ENCODE assay signal across 20 cellular contexts in the genomic region with DNA sequence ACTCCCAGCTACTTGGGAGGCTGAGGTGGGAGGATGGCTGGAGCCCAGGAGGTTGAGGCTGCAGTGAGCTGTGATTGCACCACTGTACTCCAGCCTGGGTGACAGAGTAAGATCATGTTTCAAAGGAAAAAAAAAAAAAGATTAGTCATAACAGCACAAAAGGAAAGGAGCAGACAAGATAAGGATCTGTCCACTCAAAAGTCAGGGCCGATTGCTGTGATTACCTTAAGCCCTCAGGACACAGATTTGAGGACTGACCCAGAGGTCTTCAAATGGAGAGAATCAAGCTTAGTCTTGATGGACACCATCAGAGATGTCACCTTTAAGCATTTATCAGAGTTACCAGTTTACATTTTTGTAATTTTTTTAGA. TPM values are rescaled to one million over a fixed set of nuclear protein-coding genes. Genes with fewer than 3 reads are reported as not detected.
DNase-seq lines count a peak whose midpoint lies in the region; ATAC-seq and TF ChIP-seq lines count a peak whose summit lies in the region.
"Had no signal": no experiment of that assay in that cellular context is flagged by ENCODE, and none has a peak within 500 bp of the region (broad histone marks: within the 10 kb centered on the region; RNA-seq: fewer than 3 reads in every experiment).

No MANE protein-coding gene starts in this region.

- TF ChIP-seq CTCF in C4-2B (conservative IDR thresholded peaks at IDR 0.05) (no peak), HCT116 (IDR thresholded peaks at IDR 0.05 in 2 of 3, conservative IDR thresholded peaks at IDR 0.05 in 1 of 3; ENCODE audit: borderline replicate concordance in 1 of 3, insufficient read depth in 1 of 3, low read depth in 2 of 3, low read length in 2 of 3) (no peak), fibroblast of the aortic adventitia (IDR thresholded peaks at IDR 0.05; ENCODE audit: insufficient read depth, low read length) (no peak), left ventricle myocardium inferior (IDR thresholded peaks at IDR 0.05; ENCODE audit: borderline replicate concordance) (no peak)

- peaks cover 8% of the 10 kb centered on the region; the same call in 1 of the 2 replicates for H4K20me1 ChIP-seq in HCT116 (ENCODE audit: insufficient read depth)

- H3K4me2 ChIP-seq in HCT116 (ENCODE audit: low read length) = peak overlapping the region; percentile 73

- no peak overlapping the region for H3K9ac ChIP-seq in HCT116 (ENCODE audit: low read length)

- no peaks in the 10 kb centered on the region for H3K27me3 ChIP-seq in HCT116 (ENCODE audit: insufficient read depth, low read length)
- H3K27me3 ChIP-seq in left ventricle myocardium inferior (ENCODE audit: low read depth) = no peaks in the 10 kb centered on the region
- H3K27me3 ChIP-seq: cardiac muscle cell, sigmoid colon had no signal

- ATAC-seq in HCT116 (peak; percentile 79), SK-N-SH treated with all-trans-retinoic acid at 6 μM for 48 hours (peak; percentile 58), GM19328 (IDR thresholded peaks at IDR 0.05; ENCODE audit: unreplicated experiment) (no peak)
- ATAC-seq: stimulated activated memory B cell treated with anti-CD40 and anti-IgM and Interleukin-4, amounts not matched to agents 10 μg/mL and 1 μg/mL and 100 μg/mL, for 72 hours; T-cell had no signal

- H3K4me1 ChIP-seq in HCT116 (ENCODE audit: control insufficient read depth in 1 of 2, insufficient read depth in 2 of 2, low read length in 2 of 2) (peaks cover 11 to 34% of the 10 kb centered on the region in 2 experiments), left ventricle myocardium inferior (peaks cover 7% of the 10 kb centered on the region)
- H3K4me1 ChIP-seq: sigmoid colon had no signal

- no peaks in the 10 kb centered on the region for H3K9me2 ChIP-seq in HCT116 (ENCODE audit: insufficient read depth)

- H2AFZ ChIP-seq in HCT116 (ENCODE audit: low read depth, low read length, poor library complexity, severe bottlenecking) = no peak overlapping the region

- POLR2A ChIA-PET in HCT116 (lab: Charles Lee) = no interaction called here

- intact Hi-C loops in HCT116 (cut with micrococcal nuclease) = no loop called here
- intact Hi-C loops in left ventricle myocardium inferior (cut with micrococcal nuclease) = no loop called here

- no TSS peak for BruUV-seq in HCT116 (replicated peaks; lab: Mats Ljungman, UMichigan)

- H3K27ac ChIP-seq in C4-2B (0 out of 2 replicates have a peak overlapping the region, but pooled peaks have one; percentile 4), HCT116 (ENCODE audit: low read depth, low read length) (no peak overlapping the region), left ventricle myocardium inferior (replicated peaks) (no peak overlapping the region)
- H3K27ac ChIP-seq: cardiac muscle cell, sigmoid colon had no signal

- H3K9me3 ChIP-seq in HCT116 (ENCODE audit: control insufficient read depth in 1 of 2, insufficient read depth in 1 of 2, low read depth in 1 of 2, low read length in 2 of 2) = no peaks in the 10 kb centered on the region
- H3K9me3 ChIP-seq in left ventricle myocardium inferior (replicated peaks) = no peaks in the 10 kb centered on the region
- H3K9me3 ChIP-seq: sigmoid colon had no signal

- CTCF ChIA-PET in HCT116 (lab: Charles Lee) = no interaction called here

- no peak for TF ChIP-seq RAD21 in HCT116 (IDR thresholded peaks at IDR 0.05; ENCODE audit: low read depth)

- RAD21 ChIA-PET in HCT116 (lab: Charles Lee; ENCODE audit: low non-redundant PET in 1 of 2, low total read pairs in 2 of 2, uncharacterized antibody in 2 of 2, unreplicated experiment in 2 of 2) = no interaction called here

- peak overlapping the region in 1 of 2 experiments; percentile 24; a peak in 1 of 4 replicates for H3K4me3 ChIP-seq in HCT116 (replicated peaks in 1 of 2; ENCODE audit: low read depth in 1 of 2, low read length in 2 of 2)
- no peak overlapping the region for H3K4me3 ChIP-seq in fibroblast of the aortic adventitia (ENCODE audit: low read depth, low read length)
- H3K4me3 ChIP-seq in left ventricle myocardium inferior = no peak overlapping the region
- H3K4me3 ChIP-seq: cardiac muscle cell, sigmoid colon had no signal

- no peak for TF ChIP-seq POLR2A in HCT116 (IDR thresholded peaks at IDR 0.05; ENCODE audit: borderline replicate concordance, extremely low read depth, insufficient read depth, insufficient read length)

- DNase-seq in HCT116 (ENCODE audit: low read depth, low spot score) = peak; percentile 27
- DNase-seq in fibroblast of the aortic adventitia (ENCODE audit: low read depth) = peak; percentile 16
- no peak for DNase-seq in left ventricle myocardium inferior
- no peak for DNase-seq in retina
- DNase-seq in NCI-H1092 treated with DMSO at 0.1 percent for 48 hours (lab: John Stamatoyannopoulos, UW) = no peak
- DNase-seq: activated CD4-positive, alpha-beta T cell treated with anti-CD3 and anti-CD28 coated beads, Interleukin-2, amount 10 ng/mL, durations not matched to agents 24 days and 14 days; activated CD8-positive, alpha-beta memory T cell treated with anti-CD3 and anti-CD28 coated beads, Interleukin-2, amount 50 U/mL, for 4 hours; activated effector memory CD4-positive, alpha-beta T cell treated with Interleukin-2 at 50 U/mL for 16 hours; DMS79; H7; NCI-H1417 treated with DMSO at 0.1 percent for 48 hours; NCI-H526; occipital lobe; sigmoid colon; T-cell had no signal

- no peaks in the 10 kb centered on the region for H3K79me2 ChIP-seq in HCT116 (ENCODE audit: insufficient read depth, low read length)

- H3K36me3 ChIP-seq in HCT116 (ENCODE audit: control insufficient read depth in 1 of 2, insufficient read depth in 2 of 2, low read length in 2 of 2) = 0 out of 4 replicates have a peak, but pooled peaks cover 0 to 10% of the 10 kb centered on the region in 2 experiments
- no peaks in the 10 kb centered on the region for H3K36me3 ChIP-seq in left ventricle myocardium inferior
- H3K36me3 ChIP-seq: cardiac muscle cell, sigmoid colon had no signal

TF ChIP-seq in HCT116, 20 proteins besides CTCF, POLR2A, EP300 and RAD21:
- no peak for TF ChIP-seq YY1 (IDR thresholded peaks at IDR 0.05; ENCODE audit: extremely low read depth, insufficient replicate concordance, low read depth, low read length)
- TF ChIP-seq JUND (IDR thresholded peaks at IDR 0.05) = peak; percentile 67
- TF ChIP-seq, protein P1, sequence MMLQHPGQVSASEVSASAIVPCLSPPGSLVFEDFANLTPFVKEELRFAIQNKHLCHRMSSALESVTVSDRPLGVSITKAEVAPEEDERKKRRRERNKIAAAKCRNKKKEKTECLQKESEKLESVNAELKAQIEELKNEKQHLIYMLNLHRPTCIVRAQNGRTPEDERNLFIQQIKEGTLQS (IDR thresholded peaks at IDR 0.05) = no peak
- TF ChIP-seq SIN3A (IDR thresholded peaks at IDR 0.05; ENCODE audit: low read depth) = no peak
- TF ChIP-seq FOSL1 (IDR thresholded peaks at IDR 0.05; ENCODE audit: low read depth) = peak; percentile 76
- TF ChIP-seq TCF7L2 (IDR thresholded peaks at IDR 0.05; ENCODE audit: borderline replicate concordance, extremely low read depth, insufficient read depth, insufficient read length) = peak; percentile 67
- 0 out of 2 replicates have a peak, but pooled peaks have one; percentile 24 for TF ChIP-seq EGR1 (IDR thresholded peaks at IDR 0.05; ENCODE audit: low read depth)
- peak; percentile 46; the same call in 1 of the 2 replicates for TF ChIP-seq SRF (IDR thresholded peaks at IDR 0.05; ENCODE audit: low read depth)
- TF ChIP-seq CEBPB (IDR thresholded peaks at IDR 0.05; ENCODE audit: low read depth) = peak; percentile 88
- TF ChIP-seq CBX3 (IDR thresholded peaks at IDR 0.05; ENCODE audit: low read depth) = peak; percentile 83
- peak; percentile 62; the same call in 1 of the 2 replicates for TF ChIP-seq SP1 (IDR thresholded peaks at IDR 0.05; ENCODE audit: low read depth)

TF ChIP-seq in SK-N-SH treated with all-trans-retinoic acid at 6 μM for 48 hours, 23 proteins besides CTCF, POLR2A, EP300 and RAD21 (continues in another document):
- TF ChIP-seq ZC3H10 (CRISPR knock-in tag; IDR thresholded peaks at IDR 0.05) = no peak
- TF ChIP-seq ZNF565 (CRISPR knock-in tag; conservative IDR thresholded peaks at IDR 0.05; ENCODE audit: low read depth) = no peak
- TF ChIP-seq, protein P2, sequence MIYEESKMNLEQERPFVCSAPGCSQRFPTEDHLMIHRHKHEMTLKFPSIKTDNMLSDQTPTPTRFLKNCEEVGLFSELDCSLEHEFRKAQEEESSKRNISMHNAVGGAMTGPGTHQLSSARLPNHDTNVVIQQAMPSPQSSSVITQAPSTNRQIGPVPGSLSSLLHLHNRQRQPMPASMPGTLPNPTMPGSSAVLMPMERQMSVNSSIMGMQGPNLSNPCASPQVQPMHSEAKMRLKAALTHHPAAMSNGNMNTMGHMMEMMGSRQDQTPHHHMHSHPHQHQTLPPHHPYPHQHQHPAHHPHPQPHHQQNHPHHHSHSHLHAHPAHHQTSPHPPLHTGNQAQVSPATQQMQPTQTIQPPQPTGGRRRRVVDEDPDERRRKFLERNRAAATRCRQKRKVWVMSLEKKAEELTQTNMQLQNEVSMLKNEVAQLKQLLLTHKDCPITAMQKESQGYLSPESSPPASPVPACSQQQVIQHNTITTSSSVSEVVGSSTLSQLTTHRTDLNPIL (CRISPR knock-in tag; IDR thresholded peaks at IDR 0.05; ENCODE audit: low read depth) = no peak
- TF ChIP-seq ARNTL (CRISPR knock-in tag; IDR thresholded peaks at IDR 0.05; ENCODE audit: borderline replicate concordance, low read depth) = no peak
- TF ChIP-seq, protein P3, sequence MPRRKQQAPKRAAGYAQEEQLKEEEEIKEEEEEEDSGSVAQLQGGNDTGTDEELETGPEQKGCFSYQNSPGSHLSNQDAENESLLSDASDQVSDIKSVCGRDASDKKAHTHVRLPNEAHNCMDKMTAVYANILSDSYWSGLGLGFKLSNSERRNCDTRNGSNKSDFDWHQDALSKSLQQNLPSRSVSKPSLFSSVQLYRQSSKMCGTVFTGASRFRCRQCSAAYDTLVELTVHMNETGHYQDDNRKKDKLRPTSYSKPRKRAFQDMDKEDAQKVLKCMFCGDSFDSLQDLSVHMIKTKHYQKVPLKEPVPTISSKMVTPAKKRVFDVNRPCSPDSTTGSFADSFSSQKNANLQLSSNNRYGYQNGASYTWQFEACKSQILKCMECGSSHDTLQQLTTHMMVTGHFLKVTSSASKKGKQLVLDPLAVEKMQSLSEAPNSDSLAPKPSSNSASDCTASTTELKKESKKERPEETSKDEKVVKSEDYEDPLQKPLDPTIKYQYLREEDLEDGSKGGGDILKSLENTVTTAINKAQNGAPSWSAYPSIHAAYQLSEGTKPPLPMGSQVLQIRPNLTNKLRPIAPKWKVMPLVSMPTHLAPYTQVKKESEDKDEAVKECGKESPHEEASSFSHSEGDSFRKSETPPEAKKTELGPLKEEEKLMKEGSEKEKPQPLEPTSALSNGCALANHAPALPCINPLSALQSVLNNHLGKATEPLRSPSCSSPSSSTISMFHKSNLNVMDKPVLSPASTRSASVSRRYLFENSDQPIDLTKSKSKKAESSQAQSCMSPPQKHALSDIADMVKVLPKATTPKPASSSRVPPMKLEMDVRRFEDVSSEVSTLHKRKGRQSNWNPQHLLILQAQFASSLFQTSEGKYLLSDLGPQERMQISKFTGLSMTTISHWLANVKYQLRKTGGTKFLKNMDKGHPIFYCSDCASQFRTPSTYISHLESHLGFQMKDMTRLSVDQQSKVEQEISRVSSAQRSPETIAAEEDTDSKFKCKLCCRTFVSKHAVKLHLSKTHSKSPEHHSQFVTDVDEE (CRISPR knock-in tag; IDR thresholded peaks at IDR 0.05) = no peak

RNA-seq across cellular contexts. Expression of a gene that starts 23.9 kb away (rescaled TPM):
- 2.6 TPM for total RNA-seq in HCT116 (2021; ENCODE audit: unreplicated experiment)
- 0.60 and 0.87 TPM in 2 replicates for polyA plus RNA-seq in HCT116 (2012)
- total RNA-seq in fibroblast of the aortic adventitia (ENCODE audit: low replicate concordance) = 198 and 256 TPM in 2 replicates
- total RNA-seq in left ventricle myocardium inferior = 105 TPM

Comparison
In these comparisons a context has a peak if more than half of its experiments do, and no peak if none do; other contexts are left out.
1. DNase-seq: peak in HCT116 (single experiment) and fibroblast of the aortic adventitia (single experiment); none in left ventricle myocardium inferior (single experiment), retina (single experiment) and NCI-H1092 treated with DMSO at 0.1 percent for 48 hours (single experiment).
2. RNA of a gene that starts 23.9 kb away (total RNA-seq): 198 to 256 TPM in fibroblast of the aortic adventitia and 105 TPM in left ventricle myocardium inferior (single experiment); 2.6 TPM in HCT116 (single experiment); every median in the first group is over 10 times any median in the second.